Comparison of ENCODE assay signal across 25 cellular contexts in genomic region chr13:43279696-43280095, GRCh38.
A peak's percentile ranks its signal among the peaks of the same experiment; 100 is the strongest.
DNase-seq lines count a peak whose midpoint lies in the region; ATAC-seq, FAIRE-seq and TF ChIP-seq lines count a peak whose summit lies in the region.
"Had no signal": no experiment of that assay in that cellular context is flagged by ENCODE, and none has a peak within 500 bp of the region (broad histone marks: within the 10 kb centered on the region; RNA-seq: fewer than 3 reads in every experiment).

No MANE protein-coding gene starts in this region.

- no peak overlapping the region for H4K5ac ChIP-seq in IMR-90 (ENCODE audit: low read depth, low read length)

- no peaks in the 10 kb centered on the region for H3K79me1 ChIP-seq in IMR-90 (ENCODE audit: low read depth in 1 of 2, low read length in 2 of 2)

- DNase-seq in NCI-H1417 (lab: John Stamatoyannopoulos, UW), result peak; percentile 21 to 84 (median 41)
- DNase-seq in NCI-H1417 treated with DMSO at 0.1 percent for 48 hours (lab: John Stamatoyannopoulos, UW), result no peak
- DNase-seq in NCI-H2227 (lab: John Stamatoyannopoulos, UW; ENCODE audit: unreplicated experiment), result peak; percentile 44
- DNase-seq in NCI-H2227 treated with DMSO at 0.1 percent for 48 hours (lab: John Stamatoyannopoulos, UW), result no peak
- no peak for DNase-seq in IMR-90
- DNase-seq in bronchial epithelial cell (ENCODE audit: low read depth), result no peak
- no peak for DNase-seq in NCI-H69 (lab: John Stamatoyannopoulos, UW)
- no peak for DNase-seq in NCI-H2107 treated with DMSO at 0.1 percent for 48 hours (lab: John Stamatoyannopoulos, UW; ENCODE audit: unreplicated experiment)
- DNase-seq: AML-193; Caco-2; Calu3; CD4-positive, alpha-beta T cell; CD8-positive, alpha-beta T cell; DMS79; DND-41; EL; GDM1 had no signal

- H2BK5ac ChIP-seq in IMR-90 (ENCODE audit: low read depth, low read length, poor library complexity, severe bottlenecking), result no peak overlapping the region

- no peak for ATAC-seq in IMR-90 (ENCODE audit: low read depth)
- ATAC-seq: A549; CD8-positive, alpha-beta T cell; GM12878 had no signal

- H2AK5ac ChIP-seq in IMR-90 (ENCODE audit: low read depth, low read length), result no peak overlapping the region

- H4K91ac ChIP-seq in IMR-90 (ENCODE audit: insufficient read depth, low read depth, low read length), result no peak overlapping the region

- no CpG with 5 or more reads among the region's 2 CpGs for WGBS in IMR-90 (ENCODE audit: extremely low coverage in 2 of 2, insufficient read length in 1 of 2), 2 experiments

- H3K23ac ChIP-seq in IMR-90 (ENCODE audit: low read depth, low read length), result no peak overlapping the region

- H2BK120ac ChIP-seq in IMR-90 (ENCODE audit: low read depth, low read length), result no peak overlapping the region

- in situ Hi-C loops in IMR-90 (cut with MboI; ENCODE audit: low sequenced_read_pairs), result no loop called here

- dilution Hi-C loops in IMR-90 (cut with HindIII; ENCODE audit: low sequenced_read_pairs, unreplicated experiment), result no loop called here

- H3K9me1 ChIP-seq in IMR-90 (ENCODE audit: insufficient read depth, low read length), result no peaks in the 10 kb centered on the region; the same call in 1 of the 2 replicates

- FAIRE-seq in bronchial epithelial cell (lab: Jason Lieb, UNC), result peak; percentile 80
- FAIRE-seq: A549, D721Med, GM12878, GM12892, GM18507 had no signal

- H3K36me3 ChIP-seq in IMR-90 (ENCODE audit: control insufficient read depth, insufficient read depth, low read length), result no peaks in the 10 kb centered on the region
- H3K36me3 ChIP-seq in bronchial epithelial cell (ENCODE audit: control insufficient read depth, insufficient read depth, low read length), result no peaks in the 10 kb centered on the region
- H3K36me3 ChIP-seq: BLaER1 treated with 17β-estradiol and CSF1 and Interleukin-3, amounts not matched to agents 10 nM and 100 nM had no signal

- no peak overlapping the region for H3K9ac ChIP-seq in IMR-90 (ENCODE audit: low read depth, low read length)
- H3K9ac ChIP-seq: BLaER1 treated with 17β-estradiol and CSF1 and Interleukin-3, amounts not matched to agents 10 nM and 100 nM had no signal

- peaks cover 12% of the 10 kb centered on the region for H3K4me1 ChIP-seq in IMR-90 (ENCODE audit: control insufficient read depth, insufficient read depth, low read length)
- H3K4me1 ChIP-seq: BLaER1 treated with 17β-estradiol and CSF1 and Interleukin-3, amounts not matched to agents 10 nM and 100 nM; Caco-2 had no signal

- no peak overlapping the region for H3K4ac ChIP-seq in IMR-90 (ENCODE audit: low read depth, low read length)

- CTCF ChIA-PET in IMR-90 (lab: Yijun Ruan, JAX), result no interaction called here

- H2BK20ac ChIP-seq in IMR-90 (ENCODE audit: low read depth, low read length), result no peak overlapping the region

- H3K9me3 ChIP-seq in IMR-90 (ENCODE audit: control insufficient read depth, insufficient read depth, low read length), result no peaks in the 10 kb centered on the region
- H3K9me3 ChIP-seq: A549; BLaER1 treated with 17β-estradiol and CSF1 and Interleukin-3, amounts not matched to agents 10 nM and 100 nM; Caco-2 had no signal

- H3K4me3 ChIP-seq in IMR-90 (ENCODE audit: insufficient read depth, low read depth, low read length), result no peak overlapping the region
- no peak overlapping the region for H3K4me3 ChIP-seq in bronchial epithelial cell (ENCODE audit: low read depth, low read length)
- H3K4me3 ChIP-seq: A549; BLaER1 treated with 17β-estradiol and CSF1 and Interleukin-3, amounts not matched to agents 10 nM and 100 nM; GM12878 had no signal

- intact Hi-C loops in IMR-90 (cut with micrococcal nuclease), result loop anchor here (10.0 kb wide), 1 partner anchor 595 kb away; the partner anchor contains the start of genes CCDC122 and LACC1

- no TSS peak for BruUV-seq in IMR-90 (replicated peaks; lab: Mats Ljungman, UMichigan)

- POLR2A ChIA-PET in IMR-90 (lab: Charles Lee; ENCODE audit: unreplicated experiment), result no interaction called here

- no peak overlapping the region for H3K4me2 ChIP-seq in IMR-90 (ENCODE audit: low read depth, low read length)
- H3K4me2 ChIP-seq: A549; BLaER1 treated with 17β-estradiol and CSF1 and Interleukin-3, amounts not matched to agents 10 nM and 100 nM had no signal

- no peak for TF ChIP-seq CTCF in IMR-90 (conservative IDR thresholded peaks at IDR 0.05; ENCODE audit: low read depth, low read length)
- no peak for TF ChIP-seq CTCF in bronchial epithelial cell (IDR thresholded peaks at IDR 0.05; ENCODE audit: insufficient read depth, low read length, severe bottlenecking)

- no peak for TF ChIP-seq RAD21 in IMR-90 (IDR thresholded peaks at IDR 0.05; ENCODE audit: low read length)

- H3K27me3 ChIP-seq in IMR-90 (ENCODE audit: control insufficient read depth, insufficient read depth, low read length), result no peaks in the 10 kb centered on the region
- no peaks in the 10 kb centered on the region for H3K27me3 ChIP-seq in bronchial epithelial cell (ENCODE audit: control insufficient read depth, insufficient read depth, low read length)
- H3K27me3 ChIP-seq: BLaER1 treated with 17β-estradiol and CSF1 and Interleukin-3, amounts not matched to agents 10 nM and 100 nM had no signal

- no peak overlapping the region for H2AK9ac ChIP-seq in IMR-90 (replicated peaks; ENCODE audit: low read depth, low read length, poor library complexity)

- H3K27ac ChIP-seq in IMR-90 (ENCODE audit: insufficient read depth, low read length), result no peak overlapping the region
- H3K27ac ChIP-seq: 22Rv1; A549; BLaER1 treated with 17β-estradiol and CSF1 and Interleukin-3, amounts not matched to agents 10 nM and 100 nM; C4-2B had no signal

- no peak overlapping the region; the same call in 2 of the 3 replicates for H2BK15ac ChIP-seq in IMR-90 (ENCODE audit: low read depth, low read length)

- TF ChIP-seq POLR2A in IMR-90 (IDR thresholded peaks at IDR 0.05; ENCODE audit: low read depth, low read length), result no peak

- 0 out of 2 replicates have a peak overlapping the region, but pooled peaks have one; percentile 10 for H3K14ac ChIP-seq in IMR-90 (replicated peaks; ENCODE audit: low read depth, low read length)

- H3K18ac ChIP-seq in IMR-90 (ENCODE audit: low read depth, low read length), result no peak overlapping the region

- H4K8ac ChIP-seq in IMR-90 (ENCODE audit: low read depth in 2 of 2, low read length in 2 of 2), result no peak overlapping the region; a peak in 1 of 4 replicates

- H3K56ac ChIP-seq in IMR-90 (ENCODE audit: extremely low read depth, insufficient read depth, low read length), result no peak overlapping the region

- H4K20me1 ChIP-seq in IMR-90 (ENCODE audit: insufficient read depth, low read length), result no peaks in the 10 kb centered on the region
- H4K20me1 ChIP-seq: BLaER1 treated with 17β-estradiol and CSF1 and Interleukin-3, amounts not matched to agents 10 nM and 100 nM had no signal

- H2AFZ ChIP-seq in IMR-90 (replicated peaks; ENCODE audit: low read length, poor library complexity), result no peak overlapping the region

TF ChIP-seq in IMR-90, 13 proteins besides CTCF, POLR2A, EP300 and RAD21:
- TF ChIP-seq CEBPB (IDR thresholded peaks at IDR 0.05; ENCODE audit: low read depth, low read length) (no peak), NFE2L2 (IDR thresholded peaks at IDR 0.05; ENCODE audit: low read depth, low read length) (no peak), USF2 (IDR thresholded peaks at IDR 0.05; ENCODE audit: low read depth, low read length) (no peak), RCOR1 (IDR thresholded peaks at IDR 0.05; ENCODE audit: insufficient replicate concordance, low read length) (no peak), SMC3 (IDR thresholded peaks at IDR 0.05; ENCODE audit: low read depth, low read length) (no peak), MAZ (IDR thresholded peaks at IDR 0.05; ENCODE audit: borderline replicate concordance, low read depth, low read length) (no peak), CHD1 (IDR thresholded peaks at IDR 0.05; ENCODE audit: low read depth, low read length) (no peak), BHLHE40 (IDR thresholded peaks at IDR 0.05; ENCODE audit: low read depth, low read length) (no peak), RFX5 (IDR thresholded peaks at IDR 0.05; ENCODE audit: low read depth, low read length) (no peak), MAFK (IDR thresholded peaks at IDR 0.05; ENCODE audit: low read depth, low read length) (no peak), MXI1 (IDR thresholded peaks at IDR 0.05; ENCODE audit: borderline replicate concordance, low read depth, low read length) (no peak)
- TF ChIP-seq, protein P1, sequence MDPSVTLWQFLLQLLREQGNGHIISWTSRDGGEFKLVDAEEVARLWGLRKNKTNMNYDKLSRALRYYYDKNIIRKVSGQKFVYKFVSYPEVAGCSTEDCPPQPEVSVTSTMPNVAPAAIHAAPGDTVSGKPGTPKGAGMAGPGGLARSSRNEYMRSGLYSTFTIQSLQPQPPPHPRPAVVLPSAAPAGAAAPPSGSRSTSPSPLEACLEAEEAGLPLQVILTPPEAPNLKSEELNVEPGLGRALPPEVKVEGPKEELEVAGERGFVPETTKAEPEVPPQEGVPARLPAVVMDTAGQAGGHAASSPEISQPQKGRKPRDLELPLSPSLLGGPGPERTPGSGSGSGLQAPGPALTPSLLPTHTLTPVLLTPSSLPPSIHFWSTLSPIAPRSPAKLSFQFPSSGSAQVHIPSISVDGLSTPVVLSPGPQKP (IDR thresholded peaks at IDR 0.05; ENCODE audit: borderline replicate concordance, low read depth, low read length), result no peak

Comparison
In these comparisons a context has a peak if more than half of its experiments do, and no peak if none do; other contexts are left out.
1. DNase-seq: peak in NCI-H1417 (3 of 3) and NCI-H2227 (single experiment); none in NCI-H1417 treated with DMSO at 0.1 percent for 48 hours (single experiment), NCI-H2227 treated with DMSO at 0.1 percent for 48 hours (single experiment), IMR-90 (single experiment), bronchial epithelial cell (single experiment), NCI-H69 (single experiment) and NCI-H2107 treated with DMSO at 0.1 percent for 48 hours (single experiment).